1 cellular context compared by ENCODE assay signal in genomic region chr22:38569972-38570840, GRCh38.
TF ChIP-seq lines count a peak whose summit lies in the region.

TSS of gene DMC1 (minus strand) at chr22:38570183. CDS start at chr22:38568256, 1,927 bp downstream.

TF ChIP-seq in WTC11, 78 proteins besides CTCF, POLR2A, EP300 and RAD21 (continued from another document):
- 0 out of 2 replicates have a peak, but pooled peaks have one; percentile 7 for TF ChIP-seq USF2 (CRISPR knock-in tag; IDR thresholded peaks at IDR 0.05)
- 0 out of 2 replicates have a peak, but pooled peaks have one; percentile 39 for TF ChIP-seq TP53 (CRISPR knock-in tag; IDR thresholded peaks at IDR 0.05)
- peak; percentile 79; the same call in 1 of the 2 replicates for TF ChIP-seq ZNF263 (CRISPR knock-in tag; IDR thresholded peaks at IDR 0.05; ENCODE audit: low read depth)
- TF ChIP-seq NFE2L1 (CRISPR knock-in tag; IDR thresholded peaks at IDR 0.05): no peak
